Comparison of ENCODE assay signal across 9 cellular contexts in genomic region chr4:4519296-4519898, GRCh38. TPM values are rescaled to one million over a fixed set of nuclear protein-coding genes. Genes with fewer than 3 reads are reported as not detected.
DNase-seq lines count a peak whose midpoint lies in the region; ATAC-seq and TF ChIP-seq lines count a peak whose summit lies in the region.
"Had no signal": no experiment of that assay in that cellular context is flagged by ENCODE, and none has a peak within 500 bp of the region (broad histone marks: within the 10 kb centered on the region; RNA-seq: fewer than 3 reads in every experiment).

No MANE protein-coding gene starts in this region.

- no peaks in the 10 kb centered on the region for H3K27me3 ChIP-seq in MG63
- H3K27me3 ChIP-seq in psoas muscle (ENCODE audit: insufficient read depth in 3 of 3, low read length in 2 of 3), result no peaks in the 10 kb centered on the region

- 62 to 74% (median 64%) methylated on average over 4 of the region's 4 CpGs for WGBS in psoas muscle, 3 donors

- TF ChIP-seq CTCF in psoas muscle (IDR thresholded peaks at IDR 0.05), result peak; percentile 38

- no peaks in the 10 kb centered on the region for H3K9me3 ChIP-seq in MG63
- H3K9me3 ChIP-seq in psoas muscle, result no peaks in the 10 kb centered on the region

- H3K4me1 Mint-ChIP-seq in stimulated activated naive CD8-positive, alpha-beta T cell treated with anti-CD3 and anti-CD28 coated beads, Interleukin-15, amount 100 ng/mL, for 72 hours, result peaks cover 27% of the 10 kb centered on the region

- no peak overlapping the region for H3K27ac ChIP-seq in psoas muscle

- H3K27ac Mint-ChIP-seq in stimulated activated naive CD8-positive, alpha-beta T cell treated with anti-CD3 and anti-CD28 coated beads, Interleukin-15, amount 100 ng/mL, for 72 hours, result no peak overlapping the region

- H3K4me3 ChIP-seq in MG63, result peak overlapping the region; percentile 27
- no peak overlapping the region for H3K4me3 ChIP-seq in psoas muscle

- no peaks in the 10 kb centered on the region for H3K27me3 Mint-ChIP-seq in stimulated activated naive CD8-positive, alpha-beta T cell treated with anti-CD3 and anti-CD28 coated beads, Interleukin-15, amount 100 ng/mL, for 72 hours

- intact Hi-C loops in psoas muscle (cut with DNase I), result no loop called here

- H3K9me3 Mint-ChIP-seq in stimulated activated naive CD8-positive, alpha-beta T cell treated with anti-CD3 and anti-CD28 coated beads, Interleukin-15, amount 100 ng/mL, for 72 hours, result no peaks in the 10 kb centered on the region

- peak; percentile 38 for DNase-seq in G401 (ENCODE audit: low spot score)
- no peak for DNase-seq in MG63
- DNase-seq in dermis blood vessel endothelial cell, result peak; percentile 51
- no peak for DNase-seq in psoas muscle
- no peak for DNase-seq in stimulated activated CD4-positive, alpha-beta T cell treated with anti-CD3 and anti-CD28 coated beads, Interleukin-4, amount 100 ng/mL, for 24 hours
- no peak for DNase-seq in stimulated activated naive CD8-positive, alpha-beta T cell treated with anti-CD3 and anti-CD28 coated beads, Interleukin-15, amount 100 ng/mL, for 72 hours
- no peak for DNase-seq in DMS153 treated with DMSO at 0.1 percent for 48 hours (lab: John Stamatoyannopoulos, UW; ENCODE audit: unreplicated experiment)
- DNase-seq: hypothalamus had no signal

- in situ Hi-C loops in G401 (cut with HindIII; ENCODE audit: low sequenced_read_pairs), result no loop called here

- ATAC-seq in psoas muscle, result no peak
- ATAC-seq in GM21576 (IDR thresholded peaks at IDR 0.05; ENCODE audit: unreplicated experiment), result no peak
- ATAC-seq in stimulated activated naive CD8-positive, alpha-beta T cell treated with anti-CD3 and anti-CD28 coated beads, Interleukin-15, amount 100 ng/mL, for 72 hours, result no peak

- H3K4me3 Mint-ChIP-seq in stimulated activated naive CD8-positive, alpha-beta T cell treated with anti-CD3 and anti-CD28 coated beads, Interleukin-15, amount 100 ng/mL, for 72 hours, result no peak overlapping the region

- H3K36me3 ChIP-seq in MG63 (no peaks in the 10 kb centered on the region), psoas muscle (ENCODE audit: insufficient read depth in 1 of 2, low read depth in 1 of 2) (no peaks in the 10 kb centered on the region)

- H3K4me1 ChIP-seq in psoas muscle, result peaks cover 11% of the 10 kb centered on the region

RNA-seq across cellular contexts. Expression of gene STX18, which starts 22.5 kb away (rescaled TPM):
- 163 and 199 TPM in 2 replicates for total RNA-seq in G401 (2014; rRNA removed; shearing (Covaris generic))
- 20.2 and 38.3 TPM in 2 replicates for total RNA-seq in MG63 (2014; rRNA removed; shearing (Covaris generic); ENCODE audit: low replicate concordance)
- total RNA-seq in dermis blood vessel endothelial cell (21.3 and 23.5 TPM in 2 replicates), psoas muscle (10 to 100 TPM; 12.1 to 21.1 (median 19.4) TPM)
- polyA plus RNA-seq in psoas muscle, result 10 to 100 TPM; 21.7 to 29.7 (median 24.3) TPM

Comparison
In these comparisons a context has a peak if more than half of its experiments do, and no peak if none do; other contexts are left out.
1. DNase-seq: peak in G401 (single experiment) and dermis blood vessel endothelial cell (single experiment); none in MG63 (single experiment), psoas muscle (0 of 2), stimulated activated CD4-positive, alpha-beta T cell treated with anti-CD3 and anti-CD28 coated beads, Interleukin-4, amount 100 ng/mL, for 24 hours (single experiment), stimulated activated naive CD8-positive, alpha-beta T cell treated with anti-CD3 and anti-CD28 coated beads, Interleukin-15, amount 100 ng/mL, for 72 hours (0 of 2) and DMS153 treated with DMSO at 0.1 percent for 48 hours (single experiment).